In the genomic region with DNA sequence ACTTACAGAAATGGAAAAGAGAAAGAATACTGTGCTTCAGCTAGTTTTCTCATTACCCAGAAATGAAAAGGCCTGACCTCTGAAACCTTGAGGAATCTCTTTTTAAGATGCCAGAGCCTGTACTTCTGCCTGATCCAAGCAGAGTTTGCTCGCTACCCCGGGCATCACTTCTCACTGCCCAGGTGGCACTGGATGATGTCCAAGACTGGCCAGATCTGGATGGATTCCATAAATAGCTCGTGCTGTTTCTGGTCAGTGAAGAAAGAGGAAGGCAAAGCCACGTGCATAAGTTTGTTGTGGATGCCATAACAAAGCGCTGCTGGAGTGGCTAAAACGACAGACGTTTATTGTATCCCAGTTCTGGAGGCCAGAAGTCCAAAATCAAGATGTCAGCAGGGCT, we compare ENCODE assay signal across 20 cellular contexts.
DNase-seq lines count a peak whose midpoint lies in the region; ATAC-seq, FAIRE-seq and TF ChIP-seq lines count a peak whose summit lies in the region.
"Had no signal": no experiment of that assay in that cellular context is flagged by ENCODE, and none has a peak within 500 bp of the region (broad histone marks: within the 10 kb centered on the region; RNA-seq: fewer than 3 reads in every experiment).

No MANE protein-coding gene starts in this region.

- peaks cover 4% of the 10 kb centered on the region; the same call in 1 of the 2 replicates for H4K20me1 ChIP-seq in HepG2 (ENCODE audit: insufficient read depth, low read length)

- CTCF ChIA-PET in HepG2 (lab: Yijun Ruan, JAX; ENCODE audit: low intra/inter-chr PET ratio, low total read pairs): no interaction called here

- H3K27me3 ChIP-seq in right lobe of liver (no peaks in the 10 kb centered on the region), HepG2 (ENCODE audit: control insufficient read depth in 1 of 2, insufficient read depth in 2 of 2, low read length in 2 of 2) (no peaks in the 10 kb centered on the region), bronchial epithelial cell (ENCODE audit: control insufficient read depth, insufficient read depth, low read length) (no peaks in the 10 kb centered on the region), upper lobe of left lung (no peaks in the 10 kb centered on the region)
- H3K27me3 ChIP-seq: Peyer's patch had no signal

- TF ChIP-seq POLR2A in right lobe of liver (IDR thresholded peaks at IDR 0.05) (no peak), HepG2 (IDR thresholded peaks at IDR 0.05; ENCODE audit: insufficient read depth in 1 of 2, low read depth in 2 of 2, low read length in 2 of 2) (no peak), upper lobe of left lung (IDR thresholded peaks at IDR 0.05) (no peak)

- no peak for TF ChIP-seq RAD21 in HepG2 (CRISPR knock-in tag; IDR thresholded peaks at IDR 0.05)

- in situ Hi-C loops in HepG2 (cut with HindIII; ENCODE audit: extremely low pct_ligation_motif_present, low pct_unique_long_range_greater_than_20kb): no loop called here

- no peak overlapping the region for H3K4me3 ChIP-seq in right lobe of liver
- no peak overlapping the region for H3K4me3 ChIP-seq in HepG2 (replicated peaks in 1 of 3; ENCODE audit: insufficient read depth in 1 of 3, low read depth in 2 of 3, low read length in 3 of 3)
- no peak overlapping the region for H3K4me3 ChIP-seq in bronchial epithelial cell (ENCODE audit: low read depth, low read length)
- H3K4me3 ChIP-seq in upper lobe of left lung: no peak overlapping the region
- H3K4me3 ChIP-seq: A549, GM12878, K562, Peyer's patch, SK-N-MC had no signal

- TF ChIP-seq EP300 in HepG2 (IDR thresholded peaks at IDR 0.05; ENCODE audit: low read depth in 2 of 2, low read length in 2 of 2) (no peak), HepG2 (CRISPR knock-in tag; IDR thresholded peaks at IDR 0.05; ENCODE audit: borderline replicate concordance) (no peak), upper lobe of left lung (IDR thresholded peaks at IDR 0.05) (no peak)

- no peak overlapping the region for H3K9ac ChIP-seq in HepG2 (ENCODE audit: insufficient read depth, low read depth, low read length)

- TF ChIP-seq CTCF in right lobe of liver (IDR thresholded peaks at IDR 0.05) (no peak), HepG2 (CRISPR knock-in tag; IDR thresholded peaks at IDR 0.05) (no peak), bronchial epithelial cell (IDR thresholded peaks at IDR 0.05; ENCODE audit: insufficient read depth, low read length, severe bottlenecking) (no peak), upper lobe of left lung (IDR thresholded peaks at IDR 0.05) (no peak)

- DNase-seq in right lobe of liver (peak in 1 of 3 donors; percentile 54), HepG2 (ENCODE audit: low spot score) (no peak), bronchial epithelial cell (ENCODE audit: low read depth) (no peak), mucosa of gallbladder (ENCODE audit: low spot score) (peak; percentile 14), NCI-H1105 (lab: John Stamatoyannopoulos, UW) (no peak), upper lobe of left lung (no peak)
- DNase-seq: CD4-positive, alpha-beta T cell; GOT3; NCI-H1417; NCI-H187; NCI-H69; NK-92 treated with Interleukin-12 subunit alpha and Interleukin-12 subunit beta, amount 100 ng/mL, for 24 hours; Peyer's patch; SHP77 had no signal

- H3K27ac ChIP-seq in right lobe of liver (no peak overlapping the region), HepG2 (ENCODE audit: extremely low read length, insufficient read depth, low read length) (no peak overlapping the region), upper lobe of left lung (no peak overlapping the region)
- H3K27ac ChIP-seq: A549, Peyer's patch, SK-N-MC had no signal

- ATAC-seq in right lobe of liver: peak; percentile 30 to 77 (median 57)
- no peak for ATAC-seq in HepG2
- no peak for ATAC-seq in upper lobe of left lung (ENCODE audit: low FRiP score in 2 of 2)
- no peak for ATAC-seq in GM19463 (IDR thresholded peaks at IDR 0.05; ENCODE audit: unreplicated experiment)
- ATAC-seq: A549, GM12878, K562 had no signal

- H3K79me2 ChIP-seq in HepG2 (ENCODE audit: insufficient read depth, low read length): peaks cover 2% of the 10 kb centered on the region

- intact Hi-C loops in right lobe of liver (cut with DNase I) (no loop called here), HepG2 (cut with micrococcal nuclease; ENCODE audit: unreplicated experiment) (no loop called here)

- H3K4me2 ChIP-seq in HepG2 (ENCODE audit: low read depth, low read length): no peak overlapping the region
- H3K4me2 ChIP-seq: A549 had no signal

- H3K4me1 ChIP-seq in right lobe of liver (peaks cover 0 to 2% (median 0%) of the 10 kb centered on the region in 4 donors), HepG2 (ENCODE audit: insufficient read depth, low read length) (no peaks in the 10 kb centered on the region), upper lobe of left lung (no peaks in the 10 kb centered on the region)
- H3K4me1 ChIP-seq: A549, Peyer's patch had no signal

- FAIRE-seq in HepG2 (lab: Jason Lieb, UNC) (no peak), bronchial epithelial cell (lab: Jason Lieb, UNC) (peak; percentile 50)
- FAIRE-seq: A549, GM12878, GM19239, K562 had no signal

- WGBS in right lobe of liver (ENCODE audit: insufficient coverage, low coverage, low lambda C conversion rate, missing lambda C conversion rate): 25% methylated on average over 7 of the region's 7 CpGs
- 80% methylated on average over 1 of the region's 7 CpGs for WGBS in HepG2 (ENCODE audit: low lambda C conversion rate)
- 40 to 65% methylated on average over 7 of the region's 7 CpGs for WGBS in upper lobe of left lung, 2 donors

- no peaks in the 10 kb centered on the region for H3K9me3 ChIP-seq in right lobe of liver
- no peaks in the 10 kb centered on the region for H3K9me3 ChIP-seq in HepG2 (ENCODE audit: low read length)
- no peaks in the 10 kb centered on the region for H3K9me3 ChIP-seq in upper lobe of left lung
- H3K9me3 ChIP-seq: A549, Peyer's patch had no signal

- H2AFZ ChIP-seq in HepG2 (ENCODE audit: low read length): no peak overlapping the region

- no TSS peak for BruUV-seq in HepG2 (replicated peaks; lab: Mats Ljungman, UMichigan)

- H3K36me3 ChIP-seq in right lobe of liver: no peaks in the 10 kb centered on the region
- H3K36me3 ChIP-seq in HepG2 (replicated peaks in 1 of 2; ENCODE audit: control insufficient read depth in 1 of 2, insufficient read depth in 2 of 2, low read length in 2 of 2): 0 out of 5 replicates have a peak, but pooled peaks cover 0 to 1% of the 10 kb centered on the region in 2 experiments
- no peaks in the 10 kb centered on the region for H3K36me3 ChIP-seq in bronchial epithelial cell (ENCODE audit: control insufficient read depth, insufficient read depth, low read length)
- no peaks in the 10 kb centered on the region for H3K36me3 ChIP-seq in upper lobe of left lung
- H3K36me3 ChIP-seq: Peyer's patch had no signal

- POLR2A ChIA-PET in HepG2 (lab: Yijun Ruan, JAX): no interaction called here

TF ChIP-seq in HepG2, 621 proteins besides CTCF, POLR2A, EP300 and RAD21:
- no peak for TF ChIP-seq HNRNPK (IDR thresholded peaks at IDR 0.05; ENCODE audit: low read depth, low read length, poor library complexity, severe bottlenecking)
- TF ChIP-seq ZNF44 (CRISPR knock-in tag; IDR thresholded peaks at IDR 0.05): no peak
- TF ChIP-seq ZNF383 (CRISPR knock-in tag; IDR thresholded peaks at IDR 0.05; ENCODE audit: borderline replicate concordance): no peak
- no peak for TF ChIP-seq DNMT1 (CRISPR knock-in tag; IDR thresholded peaks at IDR 0.05)

Comparison
In these comparisons a context has a peak if more than half of its experiments do, and no peak if none do; other contexts are left out.
1. ATAC-seq: peak in right lobe of liver (4 of 4); none in HepG2 (single experiment), upper lobe of left lung (0 of 2) and GM19463 (single experiment).